8 cellular contexts compared by ENCODE assay signal in genomic region chr11:61532136-61533038, GRCh38. TPM values are rescaled to one million over a fixed set of nuclear protein-coding genes. Genes with fewer than 3 reads are reported as not detected.
A peak's percentile ranks its signal among the peaks of the same experiment; 100 is the strongest.
DNase-seq lines count a peak whose midpoint lies in the region; ATAC-seq and TF ChIP-seq lines count a peak whose summit lies in the region.

No MANE protein-coding gene starts in this region.

- POLR2A ChIA-PET in WTC11 (lab: Charles Lee): interaction anchor here (0.7 to 1.0 kb wide), 2 partner anchors 10 to 385 kb away, joined by 3 to 4 read pairs; no protein-coding TSS in a partner anchor

- H3K4me3 ChIP-seq in coronary artery (no peak overlapping the region), lower leg skin (ENCODE audit: low read depth, poor library complexity, severe bottlenecking) (no peak overlapping the region)

- no peak overlapping the region for H3K4me3 Mint-ChIP-seq in WTC11
- H3K4me3 Mint-ChIP-seq in neural crest cell: no peak overlapping the region

- ATAC-seq in WTC11 (peak; percentile 85), GM18858 (IDR thresholded peaks at IDR 0.05; ENCODE audit: unreplicated experiment) (no peak)

- H3K27ac Mint-ChIP-seq in WTC11 (no peak overlapping the region), neural crest cell (ENCODE audit: unreplicated experiment) (no peak overlapping the region)

- CTCF ChIA-PET in WTC11 (lab: Charles Lee): interaction anchor here (0.6 to 9.1 kb wide), 76 partner anchors 12 to 1259 kb away, joined by 3 to 241 read pairs (median 5); partner anchors contain the start of genes CPSF7, LRRC10B, SDHAF2 and SYT7

- TF ChIP-seq CTCF in WTC11 (IDR thresholded peaks at IDR 0.05) (peak; percentile 98), coronary artery (IDR thresholded peaks at IDR 0.05) (peak; percentile 77), neural crest cell (conservative IDR thresholded peaks at IDR 0.05) (peak; percentile 76), lower leg skin (IDR thresholded peaks at IDR 0.05) (no peak)

- H3K4me1 Mint-ChIP-seq in WTC11: peaks cover 10% of the 10 kb centered on the region
- peaks cover 11% of the 10 kb centered on the region for H3K4me1 Mint-ChIP-seq in neural crest cell

- intact Hi-C loops in lower leg skin (cut with DNase I; ENCODE audit: low total_unique reads): no loop called here

- H3K27me3 Mint-ChIP-seq in WTC11 (ENCODE audit: low read depth) (no peaks in the 10 kb centered on the region), neural crest cell (ENCODE audit: low read depth) (no peaks in the 10 kb centered on the region)

- 64 to 68% methylated on average over 9 to 10 of the region's 10 CpGs for WGBS in lower leg skin, 2 donors

- H3K9me3 Mint-ChIP-seq in WTC11 (no peaks in the 10 kb centered on the region), neural crest cell (no peaks in the 10 kb centered on the region)

- DNase-seq in activated gamma-delta T cell treated with Interleukin-2 at 50 U/mL for 16 hours (peak; percentile 24), activated gamma-delta T cell (lab: John Stamatoyannopoulos, UW) (no peak), NCI-H146 (lab: John Stamatoyannopoulos, UW) (peak; percentile 58), WTC11 (ENCODE audit: low spot score) (peak; percentile 77), coronary artery (ENCODE audit: low spot score) (no peak), neural crest cell (ENCODE audit: low read depth, low spot score) (peak; percentile 34), lower leg skin (ENCODE audit: low spot score in 2 of 2) (no peak)

- TF ChIP-seq POLR2A in lower leg skin (IDR thresholded peaks at IDR 0.05): no peak

- H3K27ac ChIP-seq in coronary artery: no peak overlapping the region

- H3K36me3 Mint-ChIP-seq in WTC11 (peaks cover 2% of the 10 kb centered on the region; the same call in 1 of the 2 replicates), neural crest cell (ENCODE audit: low read depth) (no peaks in the 10 kb centered on the region)

TF ChIP-seq in WTC11, 78 proteins besides CTCF, POLR2A, EP300 and RAD21:
- TF ChIP-seq AFF4 (CRISPR knock-in tag; IDR thresholded peaks at IDR 0.05; ENCODE audit: borderline replicate concordance) (no peak), ZNF263 (CRISPR knock-in tag; IDR thresholded peaks at IDR 0.05; ENCODE audit: low read depth) (no peak), ZBTB21 (CRISPR knock-in tag; IDR thresholded peaks at IDR 0.05; ENCODE audit: borderline replicate concordance) (no peak), ZNF425 (CRISPR knock-in tag; conservative IDR thresholded peaks at IDR 0.05) (no peak), ATF1 (CRISPR knock-in tag; IDR thresholded peaks at IDR 0.05) (no peak)
TF ChIP-seq in WTC11: peak in this region for 0.

RNA-seq across cellular contexts. Expression of gene LRRC10B, which starts 23.8 kb away (rescaled TPM):
- total RNA-seq in WTC11 (2021) (1.1 to 1.5 TPM (median 1.3 TPM) in 3 replicates), neural crest cell (2.8 and 2.9 TPM in 2 replicates), lower leg skin (1 to 10 TPM in 3 of 4 donors, under 1 TPM in 1; 0.76 to 2.6 (median 1.9) TPM)

RNA-seq across cellular contexts. Expression of gene SYT7, which starts 48.5 kb away (rescaled TPM):
- total RNA-seq in WTC11 (2021): 12.5 to 18.9 TPM (median 18.2 TPM) in 3 replicates
- total RNA-seq in neural crest cell: 3.8 and 4.1 TPM in 2 replicates
- total RNA-seq in lower leg skin: 1 to 10 TPM; 1.5 to 7.5 (median 5.1) TPM

Comparison
In these comparisons a context has a peak if more than half of its experiments do, and no peak if none do; other contexts are left out.
1. DNase-seq: peak in activated gamma-delta T cell treated with Interleukin-2 at 50 U/mL for 16 hours (single experiment), NCI-H146 (single experiment), WTC11 (single experiment) and neural crest cell (single experiment); none in activated gamma-delta T cell (single experiment), coronary artery (single experiment) and lower leg skin (0 of 2).
2. CTCF ChIP-seq: peak in WTC11 (single experiment), coronary artery (single experiment) and neural crest cell (single experiment); none in lower leg skin (0 of 3).